ENCODE assay signal across 8 cellular contexts in the genomic region with DNA sequence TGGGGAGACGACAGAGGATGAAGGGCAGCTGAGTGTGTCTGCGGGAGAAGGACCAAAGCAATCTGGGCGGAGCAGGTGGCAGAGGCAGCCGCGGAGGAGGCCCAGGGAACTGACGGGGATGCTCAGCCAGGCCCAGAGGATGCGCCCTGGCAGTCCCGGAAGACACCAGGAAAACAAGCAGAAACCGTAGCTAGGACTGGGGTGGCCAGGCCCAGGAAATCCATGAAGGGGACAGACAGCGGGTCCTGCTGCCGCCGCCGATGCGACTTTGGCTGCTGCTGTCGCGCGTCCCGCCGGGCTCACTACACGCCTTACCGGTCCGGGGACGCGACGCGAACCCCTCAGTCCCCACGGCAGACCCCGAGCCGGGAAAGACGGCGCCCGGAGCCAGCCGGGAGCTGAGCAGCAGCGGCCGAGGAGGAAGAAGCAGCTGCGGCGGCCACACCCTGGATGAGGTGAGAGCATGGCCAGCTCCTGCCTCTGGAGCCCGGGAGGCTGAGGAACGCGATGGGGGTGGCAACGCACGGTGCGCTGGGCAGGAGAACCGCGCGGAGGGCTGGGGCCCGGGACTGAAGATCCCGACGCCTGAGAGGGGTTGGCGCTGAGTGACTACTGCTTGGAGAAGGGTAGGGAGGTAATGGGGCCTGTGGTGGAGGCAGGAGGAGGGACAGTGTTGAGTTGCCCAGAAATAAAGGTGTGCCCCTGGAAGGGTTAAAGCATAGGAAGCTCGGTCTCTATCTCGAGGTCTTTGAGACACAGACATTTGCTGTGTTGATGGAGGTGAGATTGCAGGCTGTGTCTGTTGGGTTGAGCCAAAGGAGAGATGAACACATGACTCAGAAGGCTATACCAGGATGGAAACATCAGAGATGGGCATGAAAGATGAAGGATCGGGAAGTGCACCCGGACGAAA. TPM values are rescaled to one million over a fixed set of nuclear protein-coding genes. Genes with fewer than 3 reads are reported as not detected.
DNase-seq lines count a peak whose midpoint lies in the region; ATAC-seq and TF ChIP-seq lines count a peak whose summit lies in the region.
"Not testable (repeated sequence)": the region's sequence is repeated elsewhere in the genome, so short reads cannot be mapped to it uniquely, and the experiment has no call there.

No MANE protein-coding gene starts in this region.

- H3K36me3 ChIP-seq in BJ (ENCODE audit: control insufficient read depth, insufficient read depth, low read length); ascending aorta; esophagus muscularis mucosa; neuron (ENCODE audit: insufficient read depth, low read length): not testable (repeated sequence)

- CTCF ChIA-PET in BJ (lab: Yijun Ruan, JAX), result not testable (repeated sequence)

- H3K27ac Mint-ChIP-seq in stimulated activated naive B cell treated with anti-CD40 and anti-IgM and Interleukin-4, amounts not matched to agents 10 μg/mL and 1 μg/mL and 100 μg/mL, for 72 hours, result not testable (repeated sequence)

- peaks cover 4 to 10% of the 10 kb centered on the region in 2 donors for H3K27me3 Mint-ChIP-seq in stimulated activated naive B cell treated with anti-CD40 and anti-IgM and Interleukin-4, amounts not matched to agents 10 μg/mL and 1 μg/mL and 100 μg/mL, for 72 hours

- not testable (repeated sequence) for H2AFZ ChIP-seq in neuron (ENCODE audit: low read depth, low read length)

- not testable (repeated sequence) for H3K9me3 ChIP-seq in ascending aorta; esophagus muscularis mucosa; neuron (ENCODE audit: low read length)

- WGBS in esophagus muscularis mucosa, result 20% methylated on average over 18 of the region's 55 CpGs

- not testable (repeated sequence) for TF ChIP-seq EP300 in esophagus muscularis mucosa (IDR thresholded peaks at IDR 0.05)

- not testable (repeated sequence) for TF ChIP-seq CTCF in BJ (IDR thresholded peaks at IDR 0.05; ENCODE audit: insufficient read depth, low read depth, low read length); ascending aorta (IDR thresholded peaks at IDR 0.05); esophagus muscularis mucosa (IDR thresholded peaks at IDR 0.05)

- H3K9me3 Mint-ChIP-seq in stimulated activated naive B cell treated with anti-CD40 and anti-IgM and Interleukin-4, amounts not matched to agents 10 μg/mL and 1 μg/mL and 100 μg/mL, for 72 hours, result not testable (repeated sequence)

- not testable (repeated sequence) for H3K36me3 Mint-ChIP-seq in stimulated activated naive B cell treated with anti-CD40 and anti-IgM and Interleukin-4, amounts not matched to agents 10 μg/mL and 1 μg/mL and 100 μg/mL, for 72 hours

- POLR2A ChIA-PET in BJ (lab: Charles Lee), result not testable (repeated sequence)

- not testable (repeated sequence) for TF ChIP-seq POLR2A in esophagus muscularis mucosa (IDR thresholded peaks at IDR 0.05; ENCODE audit: low read depth)

- not testable (repeated sequence) for H3K27me3 ChIP-seq in BJ (ENCODE audit: control insufficient read depth, insufficient read depth, low read length); ascending aorta; esophagus muscularis mucosa; neuron (ENCODE audit: insufficient read depth, low read length)

- H3K4me1 ChIP-seq in ascending aorta; esophagus muscularis mucosa; neuron (ENCODE audit: insufficient read depth, low read length): not testable (repeated sequence)

- ATAC-seq in stimulated activated naive B cell treated with anti-CD40 and anti-IgM and Interleukin-4, amounts not matched to agents 10 μg/mL and 1 μg/mL and 100 μg/mL, for 72 hours (replicated peaks), result peak; percentile 42 to 69

- intact Hi-C loops in ascending aorta (cut with DNase I); esophagus muscularis mucosa (cut with DNase I): not testable (repeated sequence)

- H3K4me3 ChIP-seq in BJ (ENCODE audit: low read depth, low read length), result peak overlapping the region; percentile 42
- peak overlapping the region; percentile 26 to 55 for H3K4me3 ChIP-seq in ascending aorta
- peak overlapping the region; percentile 38 to 52 (median 44) for H3K4me3 ChIP-seq in esophagus muscularis mucosa
- peak overlapping the region; percentile 23 for H3K4me3 ChIP-seq in neuron (ENCODE audit: low read length)

- not testable (repeated sequence) for DNase-seq in BJ (ENCODE audit: low read depth); ascending aorta (ENCODE audit: low spot score in 2 of 2); esophagus muscularis mucosa (ENCODE audit: extremely low spot score); stimulated activated naive B cell treated with anti-CD40 and anti-IgM and Interleukin-4, amounts not matched to agents 10 μg/mL and 1 μg/mL and 100 μg/mL, for 72 hours
- DNase-seq in LHCN-M2 (ENCODE audit: low read depth), result peak; percentile 0
- peak; percentile 35 for DNase-seq in activated CD4-positive, CD25-positive, alpha-beta regulatory T cell treated with anti-CD3 and anti-CD28 coated beads, Interleukin-2, amount 50 U/mL, for 72 hours
- DNase-seq in inferior parietal cortex (ENCODE audit: extremely low spot score), result peak; percentile 11

- not testable (repeated sequence) for H3K4me1 Mint-ChIP-seq in stimulated activated naive B cell treated with anti-CD40 and anti-IgM and Interleukin-4, amounts not matched to agents 10 μg/mL and 1 μg/mL and 100 μg/mL, for 72 hours

- H3K27ac ChIP-seq in ascending aorta; esophagus muscularis mucosa (replicated peaks in 1 of 4): not testable (repeated sequence)

- peak overlapping the region; percentile 41 to 75 for H3K4me3 Mint-ChIP-seq in stimulated activated naive B cell treated with anti-CD40 and anti-IgM and Interleukin-4, amounts not matched to agents 10 μg/mL and 1 μg/mL and 100 μg/mL, for 72 hours

RNA-seq across cellular contexts. Expression of gene SEC22B, which starts 20.8 kb away (rescaled TPM):
- 27.5 and 55.4 TPM in 2 replicates for polyA plus RNA-seq in BJ (2011; rRNA removed)
- polyA minus RNA-seq in BJ (2011; rRNA and poly(A)+ RNA removed), result 33.8 and 39.0 TPM in 2 replicates
- total RNA-seq in LHCN-M2 (2014; rRNA removed) (44.6 and 45.5 TPM in 2 replicates), ascending aorta (16.8 TPM), esophagus muscularis mucosa (10 to 100 TPM; 20.7 to 24.9 (median 22.4) TPM)
- polyA plus RNA-seq in LHCN-M2 (2012), result 32.4 TPM
